Comparison of ENCODE assay signal across 9 cellular contexts in genomic region chr17:47720754-47721533, GRCh38. TPM values are rescaled to one million over a fixed set of nuclear protein-coding genes. Genes with fewer than 3 reads are reported as not detected.
A peak's percentile ranks its signal among the peaks of the same experiment; 100 is the strongest.
DNase-seq lines count a peak whose midpoint lies in the region; ATAC-seq and TF ChIP-seq lines count a peak whose summit lies in the region.
"Had no signal": no experiment of that assay in that cellular context is flagged by ENCODE, and none has a peak within 500 bp of the region (broad histone marks: within the 10 kb centered on the region; RNA-seq: fewer than 3 reads in every experiment).

No MANE protein-coding gene starts in this region.

- H3K9me3 Mint-ChIP-seq in endodermal cell, result peaks cover 3% of the 10 kb centered on the region

- peaks cover 14% of the 10 kb centered on the region for H3K4me1 ChIP-seq in HUES6 (ENCODE audit: control insufficient read depth, insufficient read depth, low read length)
- H3K4me1 ChIP-seq in endodermal cell (ENCODE audit: control insufficient read depth, insufficient read depth, low read length), result no peaks in the 10 kb centered on the region
- H3K4me1 ChIP-seq in suprapubic skin, result peaks cover 14% of the 10 kb centered on the region

- H3K9me3 ChIP-seq in HUES6 (ENCODE audit: control insufficient read depth, insufficient read depth, low read depth, low read length), result no peaks in the 10 kb centered on the region
- H3K9me3 ChIP-seq in endodermal cell (ENCODE audit: control insufficient read depth, low read length), result no peaks in the 10 kb centered on the region
- no peaks in the 10 kb centered on the region for H3K9me3 ChIP-seq in suprapubic skin

- H3K27me3 ChIP-seq in HUES6 (ENCODE audit: control insufficient read depth, insufficient read depth, low read length) (peaks cover 58% of the 10 kb centered on the region), endodermal cell (ENCODE audit: control insufficient read depth, insufficient read depth, low read length, poor library complexity, severe bottlenecking) (peaks cover 41% of the 10 kb centered on the region), suprapubic skin (peaks cover 78% of the 10 kb centered on the region)

- H3K4me3 ChIP-seq in HUES6 (ENCODE audit: low read depth, low read length) (peak overlapping the region; percentile 39), endodermal cell (ENCODE audit: low read length) (no peak overlapping the region), suprapubic skin (no peak overlapping the region)

- WGBS in endodermal cell (ENCODE audit: insufficient coverage in 1 of 2, insufficient read length in 1 of 2), 2 experiments, result 37 to 49% methylated on average over 10 to 35 of the region's 36 CpGs
- 8% methylated on average over 16 of the region's 36 CpGs for WGBS in suprapubic skin

- H3K27me3 Mint-ChIP-seq in endodermal cell (ENCODE audit: insufficient read depth), result peaks cover 75% of the 10 kb centered on the region

- no peaks in the 10 kb centered on the region for H3K36me3 Mint-ChIP-seq in endodermal cell (ENCODE audit: low read depth)

- H3K27ac ChIP-seq in HUES6 (ENCODE audit: low read depth, low read length) (no peak overlapping the region), endodermal cell (ENCODE audit: low read depth, low read length) (no peak overlapping the region), suprapubic skin (no peak overlapping the region)

- peaks cover 2% of the 10 kb centered on the region for H3K4me1 Mint-ChIP-seq in endodermal cell

- H3K9ac ChIP-seq in HUES6 (ENCODE audit: low read length) (no peak overlapping the region), endodermal cell (ENCODE audit: extremely low read depth, low read length, poor library complexity, severe bottlenecking) (no peak overlapping the region)

- no peak for TF ChIP-seq POLR2A in suprapubic skin (IDR thresholded peaks at IDR 0.05)

- no peak for TF ChIP-seq EP300 in suprapubic skin (IDR thresholded peaks at IDR 0.05)

- TF ChIP-seq CTCF in endodermal cell (conservative IDR thresholded peaks at IDR 0.05) (no peak), suprapubic skin (IDR thresholded peaks at IDR 0.05) (no peak)

- H3K27ac Mint-ChIP-seq in endodermal cell, result no peak overlapping the region

- no peak for ATAC-seq in HG03442 (IDR thresholded peaks at IDR 0.05; ENCODE audit: unreplicated experiment)

- peak; percentile 64 for DNase-seq in EH (ENCODE audit: low read depth)
- peak; percentile 83 for DNase-seq in activated CD4-positive, alpha-beta T cell treated with anti-CD3 and anti-CD28 coated beads, Interleukin-2, amount 50 U/mL, for 1 hour
- peak; percentile 83 for DNase-seq in endodermal cell
- peak; percentile 83 for DNase-seq in stimulated activated CD8-positive, alpha-beta memory T cell treated with anti-CD3 and anti-CD28 coated beads, Interleukin-12 subunit alpha, Interleukin-12 subunit beta, amount 100 ng/mL, for 1 hour (ENCODE audit: low read depth)
- no peak for DNase-seq in AML-193 (lab: John Stamatoyannopoulos, UW)
- no peak for DNase-seq in suprapubic skin (ENCODE audit: low spot score in 2 of 2)

- H3K36me3 ChIP-seq in HUES6 (ENCODE audit: control insufficient read depth, insufficient read depth, low read length), result no peaks in the 10 kb centered on the region
- H3K36me3 ChIP-seq in endodermal cell (ENCODE audit: control insufficient read depth, insufficient read depth, low read length), result no peaks in the 10 kb centered on the region
- H3K36me3 ChIP-seq in suprapubic skin, result no peaks in the 10 kb centered on the region

- H3K4me3 Mint-ChIP-seq in endodermal cell, result no peak overlapping the region

RNA-seq across cellular contexts. Expression of gene TBX21, which starts 12.1 kb away (rescaled TPM):
- total RNA-seq in endodermal cell, result not detected
- not detected for polyA plus RNA-seq in endodermal cell (2013, experiment 1 of 2)
- not detected for polyA plus RNA-seq in endodermal cell (2013, experiment 2 of 2)
- total RNA-seq in suprapubic skin, result under 1 TPM in 1 of 4 donors, not detected in 3; 0.80 TPM
- total RNA-seq: fibroblast of villous mesenchyme had no signal

RNA-seq across cellular contexts. Expression of gene TBKBP1, which starts 27.0 kb away (rescaled TPM):
- total RNA-seq in endodermal cell, result 10 to 100 TPM; 14.5 to 22.9 TPM
- 17.3 TPM for polyA plus RNA-seq in endodermal cell (2013, experiment 1 of 2)
- polyA plus RNA-seq in endodermal cell (2013, experiment 2 of 2), result 16.7 TPM
- 10 to 100 TPM in 1 of 4 donors, 1 to 10 TPM in 3; 4.9 to 10.5 (median 8.4) TPM for total RNA-seq in suprapubic skin

Comparison
In these comparisons a context has a peak if more than half of its experiments do, and no peak if none do; other contexts are left out.
1. DNase-seq: peak in EH (single experiment), activated CD4-positive, alpha-beta T cell treated with anti-CD3 and anti-CD28 coated beads, Interleukin-2, amount 50 U/mL, for 1 hour (single experiment), endodermal cell (single experiment) and stimulated activated CD8-positive, alpha-beta memory T cell treated with anti-CD3 and anti-CD28 coated beads, Interleukin-12 subunit alpha, Interleukin-12 subunit beta, amount 100 ng/mL, for 1 hour (single experiment); none in AML-193 (0 of 2) and suprapubic skin (0 of 2).